14 cellular contexts compared by ENCODE assay signal in genomic region chr13:112849500-112849899, GRCh38.
DNase-seq lines count a peak whose midpoint lies in the region; ATAC-seq and TF ChIP-seq lines count a peak whose summit lies in the region.
"Had no signal": no experiment of that assay in that cellular context is flagged by ENCODE, and none has a peak within 500 bp of the region (broad histone marks: within the 10 kb centered on the region; RNA-seq: fewer than 3 reads in every experiment).

No MANE protein-coding gene starts in this region.

- H3K36me3 ChIP-seq in hepatocyte (replicated peaks; ENCODE audit: insufficient read depth, low read depth): no peaks in the 10 kb centered on the region

- no peaks in the 10 kb centered on the region for H4K20me1 ChIP-seq in hepatocyte (ENCODE audit: insufficient read depth, poor library complexity, severe bottlenecking)

- peak overlapping the region; percentile 8; the same call in 1 of the 2 replicates for H3K27ac ChIP-seq in C4-2B
- H3K27ac ChIP-seq in hepatocyte: no peak overlapping the region
- H3K27ac ChIP-seq: adrenal gland, esophagus squamous epithelium, psoas muscle had no signal

- peak; percentile 6 for DNase-seq in M059J (ENCODE audit: low read depth)
- peak; percentile 76 to 85 for DNase-seq in NCI-H526 (lab: John Stamatoyannopoulos, UW)
- peak; percentile 14 for DNase-seq in globus pallidus (ENCODE audit: low spot score)
- DNase-seq in hepatocyte (ENCODE audit: low spot score): no peak
- DNase-seq in NCI-H82 treated with DMSO at 0.1 percent for 48 hours (lab: John Stamatoyannopoulos, UW; ENCODE audit: unreplicated experiment): no peak
- no peak for DNase-seq in NCI-H1048 (lab: John Stamatoyannopoulos, UW)
- DNase-seq: activated CD4-positive, alpha-beta T cell treated with anti-CD3 and anti-CD28 coated beads, Interleukin-2, amount 50 U/mL, for 1 hour; adrenal gland; esophagus squamous epithelium; Karpas-422; psoas muscle had no signal

- no peak for TF ChIP-seq CTCF in C4-2B (conservative IDR thresholded peaks at IDR 0.05)
- no peak for TF ChIP-seq CTCF in hepatocyte (IDR thresholded peaks at IDR 0.05; ENCODE audit: poor library complexity)

- H3K9me2 ChIP-seq in hepatocyte (replicated peaks; ENCODE audit: insufficient read depth): no peaks in the 10 kb centered on the region

- no peaks in the 10 kb centered on the region for H3K79me2 ChIP-seq in hepatocyte

- H3K9me3 ChIP-seq in hepatocyte (ENCODE audit: low read depth): no peaks in the 10 kb centered on the region
- H3K9me3 ChIP-seq: adrenal gland, esophagus squamous epithelium had no signal

- H2AFZ ChIP-seq in hepatocyte: no peak overlapping the region

- WGBS in hepatocyte (ENCODE audit: low lambda C conversion rate, missing lambda C conversion rate): 76% methylated on average over 6 of the region's 6 CpGs

- H3K27me3 ChIP-seq in hepatocyte: no peaks in the 10 kb centered on the region
- H3K27me3 ChIP-seq: adrenal gland, esophagus squamous epithelium had no signal

- H3K4me2 ChIP-seq in hepatocyte: no peak overlapping the region

- H3K4me1 ChIP-seq in hepatocyte (ENCODE audit: insufficient read depth): no peaks in the 10 kb centered on the region
- H3K4me1 ChIP-seq: adrenal gland, esophagus squamous epithelium, psoas muscle had no signal

- no peak for ATAC-seq in HG03460 (IDR thresholded peaks at IDR 0.05; ENCODE audit: unreplicated experiment)
- ATAC-seq: psoas muscle, Right ventricle myocardium inferior had no signal

- H3K4me3 ChIP-seq in hepatocyte: no peak overlapping the region
- H3K4me3 ChIP-seq: adrenal gland, esophagus squamous epithelium, psoas muscle had no signal

Comparison
In these comparisons a context has a peak if more than half of its experiments do, and no peak if none do; other contexts are left out.
1. DNase-seq: peak in M059J (single experiment), NCI-H526 (2 of 2) and globus pallidus (single experiment); none in hepatocyte (single experiment), NCI-H82 treated with DMSO at 0.1 percent for 48 hours (single experiment) and NCI-H1048 (single experiment).